Comparison of ENCODE assay signal across 10 cellular contexts in the genomic region with DNA sequence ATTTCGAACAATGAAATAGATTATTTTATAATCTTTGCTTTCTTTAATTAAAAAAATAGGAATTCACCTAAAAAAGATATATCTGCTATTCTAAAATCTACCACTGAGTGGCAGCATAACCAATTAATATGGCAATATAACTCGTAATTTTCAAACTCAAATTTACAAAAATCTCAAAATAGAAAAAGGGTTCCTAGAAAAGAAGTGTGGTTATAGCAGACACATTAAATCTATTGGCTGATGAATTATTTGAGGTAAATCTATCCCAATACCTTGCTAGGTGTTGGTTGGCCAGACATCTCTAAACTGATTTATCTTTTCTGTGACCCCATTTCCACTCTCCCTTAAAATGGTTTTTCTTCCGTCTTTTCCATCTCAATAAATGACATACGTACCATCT. TPM values are rescaled to one million over a fixed set of nuclear protein-coding genes. Genes with fewer than 3 reads are reported as not detected.
DNase-seq lines count a peak whose midpoint lies in the region; ATAC-seq, FAIRE-seq and TF ChIP-seq lines count a peak whose summit lies in the region.
"Had no signal": no experiment of that assay in that cellular context is flagged by ENCODE, and none has a peak within 500 bp of the region (broad histone marks: within the 10 kb centered on the region; RNA-seq: fewer than 3 reads in every experiment).

No MANE protein-coding gene starts in this region.

- H3K36me3 ChIP-seq in Peyer's patch (no peaks in the 10 kb centered on the region), testis (ENCODE audit: low read depth, missing control alignments) (no peaks in the 10 kb centered on the region)
- H3K36me3 ChIP-seq: SJCRH30 had no signal

- DNase-seq in NCI-H345 treated with DMSO at 0.1 percent for 48 hours (lab: John Stamatoyannopoulos, UW; ENCODE audit: unreplicated experiment) (peak; percentile 5), NCI-H345 (lab: John Stamatoyannopoulos, UW) (no peak), Peyer's patch (no peak), frontal cortex (ENCODE audit: low spot score in 2 of 2) (peak in 1 of 2 donors; percentile 38), testis (no peak), MV-4-11 (lab: John Stamatoyannopoulos, UW) (no peak)
- DNase-seq: DMS153 had no signal

- TF ChIP-seq CTCF in Peyer's patch (IDR thresholded peaks at IDR 0.05): peak; percentile 41 to 72 (median 66)
- peak; percentile 32 to 65 (median 47) for TF ChIP-seq CTCF in testis (IDR thresholded peaks at IDR 0.05)

- TF ChIP-seq POLR2A in Peyer's patch (IDR thresholded peaks at IDR 0.05) (no peak), testis (IDR thresholded peaks at IDR 0.05) (no peak), GM18505 (IDR thresholded peaks at IDR 0.05; ENCODE audit: borderline replicate concordance, extremely low read depth, insufficient read depth, insufficient read length) (no peak)

- no peak overlapping the region for H3K4me3 ChIP-seq in Peyer's patch
- H3K4me3 ChIP-seq in testis: no peak overlapping the region
- H3K4me3 ChIP-seq: SJCRH30 had no signal

- intact Hi-C loops in testis (cut with DNase I; ENCODE audit: low total_unique reads): loop anchor here (5.0 kb wide), 1 partner anchor 84 kb away; no protein-coding TSS in a partner anchor

- ATAC-seq in HG03432 (IDR thresholded peaks at IDR 0.05; ENCODE audit: unreplicated experiment) (no peak), GM18505 (IDR thresholded peaks at IDR 0.05; ENCODE audit: unreplicated experiment) (no peak)

- WGBS in testis, 2 donors: 8% methylated on average over 4 of the region's 4 CpGs

- peak; percentile 98 for FAIRE-seq in frontal cortex (lab: Jason Lieb, UNC)

- no peaks in the 10 kb centered on the region for H3K27me3 ChIP-seq in Peyer's patch
- no peaks in the 10 kb centered on the region for H3K27me3 ChIP-seq in testis

- H3K27ac ChIP-seq in Peyer's patch (no peak overlapping the region), testis (no peak overlapping the region)
- H3K27ac ChIP-seq: SJCRH30 had no signal

- H3K9me3 ChIP-seq in Peyer's patch (no peaks in the 10 kb centered on the region), testis (no peaks in the 10 kb centered on the region)
- H3K9me3 ChIP-seq: SJCRH30 had no signal

- no peaks in the 10 kb centered on the region for H3K4me1 ChIP-seq in Peyer's patch
- no peaks in the 10 kb centered on the region for H3K4me1 ChIP-seq in testis
- H3K4me1 ChIP-seq: SJCRH30 had no signal

RNA-seq across cellular contexts. Expression of gene NRG2, which starts 30.2 kb away (rescaled TPM):
- total RNA-seq in Peyer's patch: under 1 TPM in 1 of 4 donors, not detected in 3; 0.80 TPM
- total RNA-seq in frontal cortex: 5.3 TPM
- total RNA-seq in testis: 10 to 100 TPM; 13.0 to 23.2 TPM
- 4.8 TPM for polyA plus RNA-seq in testis (ENCODE audit: insufficient read depth, low read depth, low replicate concordance)

RNA-seq across cellular contexts. Expression of gene PURA, which starts 40.6 kb away (rescaled TPM):
- total RNA-seq in Peyer's patch (10 to 100 TPM; 22.2 to 24.7 (median 22.7) TPM), frontal cortex (9.4 TPM), testis (10 to 100 TPM; 22.9 to 26.9 TPM)
- 9.3 TPM for polyA plus RNA-seq in testis (ENCODE audit: insufficient read depth, low read depth, low replicate concordance)

RNA-seq across cellular contexts. Expression of gene IGIP, which starts 52.4 kb away (rescaled TPM):
- total RNA-seq in Peyer's patch (10 to 100 TPM; 10.2 to 16.5 (median 12.4) TPM), frontal cortex (7.7 TPM), testis (10 to 100 TPM; 11.1 to 12.1 TPM)
- 7.1 TPM for polyA plus RNA-seq in testis (ENCODE audit: insufficient read depth, low read depth, low replicate concordance)
